In the genomic region with DNA sequence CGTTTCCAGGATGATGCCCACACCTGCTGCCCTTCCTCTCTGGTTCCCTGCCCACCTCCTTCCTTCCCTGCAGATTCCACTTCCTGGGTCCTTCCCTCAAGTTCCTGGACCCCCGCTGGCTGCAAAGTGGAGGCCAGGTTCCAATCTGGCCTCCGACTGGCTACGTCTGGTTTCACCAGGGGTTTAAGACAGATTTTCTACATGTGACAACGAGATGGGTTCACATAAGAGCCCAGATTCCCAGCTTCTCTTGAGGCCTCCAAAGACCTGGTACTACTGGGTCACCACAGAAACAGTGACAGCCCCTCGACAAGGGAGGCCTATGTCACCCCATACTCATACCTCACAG, we compare ENCODE assay signal across 9 cellular contexts. TPM values are rescaled to one million over a fixed set of nuclear protein-coding genes. Genes with fewer than 3 reads are reported as not detected.
DNase-seq lines count a peak whose midpoint lies in the region; ATAC-seq and TF ChIP-seq lines count a peak whose summit lies in the region.
"Had no signal": no experiment of that assay in that cellular context is flagged by ENCODE, and none has a peak within 500 bp of the region (broad histone marks: within the 10 kb centered on the region; RNA-seq: fewer than 3 reads in every experiment).

No MANE protein-coding gene starts in this region.

- 81 to 91% (median 81%) methylated on average over 6 of the region's 6 CpGs for WGBS in psoas muscle, 3 donors

- peak overlapping the region; percentile 72 for H3K4me3 Mint-ChIP-seq in Caco-2 (ENCODE audit: unreplicated experiment)

- DNase-seq in Caco-2: no peak
- DNase-seq in Peyer's patch: no peak
- DNase-seq in epithelial cell of proximal tubule (ENCODE audit: low read depth): no peak
- DNase-seq in psoas muscle: no peak
- DNase-seq in NCI-H82 (lab: John Stamatoyannopoulos, UW): no peak
- DNase-seq in ecto neural progenitor cell (ENCODE audit: low spot score): no peak
- DNase-seq: GOT3 had no signal

- H3K27ac ChIP-seq in Peyer's patch: peak overlapping the region in 3 of 4 donors; percentile 95 to 100 (median 98)
- peak overlapping the region; percentile 96 for H3K27ac ChIP-seq in psoas muscle

- H3K27ac Mint-ChIP-seq in Caco-2 (ENCODE audit: unreplicated experiment): peak overlapping the region; percentile 81

- POLR2A ChIA-PET in Caco-2 (lab: Charles Lee): no interaction called here

- H3K27me3 Mint-ChIP-seq in Caco-2 (ENCODE audit: insufficient read depth, unreplicated experiment): no peaks in the 10 kb centered on the region

- H3K27me3 ChIP-seq in Caco-2 (replicated peaks; ENCODE audit: control insufficient read depth, insufficient read depth, low read length) (no peaks in the 10 kb centered on the region), Peyer's patch (no peaks in the 10 kb centered on the region), psoas muscle (ENCODE audit: insufficient read depth in 3 of 3, low read length in 2 of 3) (no peaks in the 10 kb centered on the region)

- TF ChIP-seq POLR2A in Peyer's patch (IDR thresholded peaks at IDR 0.05): no peak

- TF ChIP-seq CTCF in Caco-2 (IDR thresholded peaks at IDR 0.05; ENCODE audit: insufficient read depth in 1 of 2, low read depth in 1 of 2, low read length in 1 of 2, severe bottlenecking in 1 of 2, unreplicated experiment in 1 of 2) (no peak), Peyer's patch (IDR thresholded peaks at IDR 0.05) (no peak), epithelial cell of proximal tubule (conservative IDR thresholded peaks at IDR 0.05; ENCODE audit: low read depth, low read length) (no peak), psoas muscle (IDR thresholded peaks at IDR 0.05) (no peak)

- H3K4me1 ChIP-seq in Caco-2: peaks cover 18% of the 10 kb centered on the region
- peaks cover 13 to 54% (median 30%) of the 10 kb centered on the region in 4 donors for H3K4me1 ChIP-seq in Peyer's patch
- peaks cover 41% of the 10 kb centered on the region for H3K4me1 ChIP-seq in psoas muscle

- H3K36me3 ChIP-seq in Caco-2 (ENCODE audit: control insufficient read depth, insufficient read depth, low read length) (peaks cover 5% of the 10 kb centered on the region), Peyer's patch (peaks cover 0 to 32% (median 0%) of the 10 kb centered on the region in 3 donors), psoas muscle (ENCODE audit: insufficient read depth in 1 of 2, low read depth in 1 of 2) (peaks cover 0 to 18% of the 10 kb centered on the region in 2 donors)

- H3K4me1 Mint-ChIP-seq in Caco-2 (ENCODE audit: low read depth, unreplicated experiment): peaks cover 13% of the 10 kb centered on the region

- H3K4me3 ChIP-seq in Caco-2 (ENCODE audit: low read depth, low read length) (peak overlapping the region; percentile 97), Peyer's patch (peak overlapping the region in 2 of 4 donors; percentile 91 to 98), epithelial cell of proximal tubule (ENCODE audit: low read depth, low read length) (peak overlapping the region; percentile 73), psoas muscle (no peak overlapping the region)

- ATAC-seq in psoas muscle (no peak), HG02938 (IDR thresholded peaks at IDR 0.05; ENCODE audit: unreplicated experiment) (no peak), HG03439 (IDR thresholded peaks at IDR 0.05; ENCODE audit: unreplicated experiment) (no peak)

- no peaks in the 10 kb centered on the region for H3K9me3 Mint-ChIP-seq in Caco-2 (ENCODE audit: unreplicated experiment)

- intact Hi-C loops in Caco-2 (cut with micrococcal nuclease; ENCODE audit: unreplicated experiment) (no loop called here), psoas muscle (cut with DNase I) (loop anchor here (5.0 to 10.0 kb wide), 4 partner anchors 53 to 290 kb away; a partner anchor contains a TSS)

- CTCF ChIA-PET in Caco-2 (lab: Charles Lee): no interaction called here

- BruUV-seq in Caco-2 (replicated peaks; lab: Mats Ljungman, UMichigan): no TSS peak

- peaks cover 64% of the 10 kb centered on the region for H3K36me3 Mint-ChIP-seq in Caco-2 (ENCODE audit: insufficient read depth, unreplicated experiment)

- H3K9me3 ChIP-seq in Caco-2: no peaks in the 10 kb centered on the region
- no peaks in the 10 kb centered on the region for H3K9me3 ChIP-seq in Peyer's patch
- no peaks in the 10 kb centered on the region for H3K9me3 ChIP-seq in psoas muscle

RNA-seq across cellular contexts. Expression of a gene that starts 2.1 kb away (rescaled TPM):
- total RNA-seq in Caco-2 (2022): 215 and 217 TPM in 2 replicates
- 1,000 to 10,000 TPM in 2 of 4 donors, 100 to 1,000 TPM in 2; 366 to 1,291 (median 1,007) TPM for total RNA-seq in Peyer's patch
- 232 and 278 TPM in 2 replicates for total RNA-seq in epithelial cell of proximal tubule
- total RNA-seq in psoas muscle: 10 to 100 TPM; 29.3 to 58.4 (median 50.7) TPM
- polyA plus RNA-seq in psoas muscle: 100 to 1,000 TPM in 1 of 3 donors, 10 to 100 TPM in 2; 40.9 to 136 (median 63.4) TPM

RNA-seq across cellular contexts. Expression of a gene that starts 10.8 kb away (rescaled TPM):
- total RNA-seq in Caco-2 (2022) (2.3 and 2.4 TPM in 2 replicates), Peyer's patch (10 to 100 TPM in 1 of 4 donors, 1 to 10 TPM in 2, not detected in 1; 1.9 to 12.4 (median 3.6) TPM), epithelial cell of proximal tubule (0.94 and 9.1 TPM in 2 replicates), psoas muscle (1 to 10 TPM; 1.7 to 6.7 (median 4.5) TPM)
- 1 to 10 TPM; 1.5 to 2.2 (median 2.1) TPM for polyA plus RNA-seq in psoas muscle

RNA-seq across cellular contexts. Expression of a gene that starts 16.1 kb away (rescaled TPM):
- 250 and 259 TPM in 2 replicates for total RNA-seq in Caco-2 (2022)
- 100 to 1,000 TPM; 287 to 417 (median 348) TPM for total RNA-seq in Peyer's patch
- 233 and 275 TPM in 2 replicates for total RNA-seq in epithelial cell of proximal tubule
- 1,000 to 10,000 TPM in 1 of 4 donors, 100 to 1,000 TPM in 3; 688 to 1,199 (median 831) TPM for total RNA-seq in psoas muscle
- 100 to 1,000 TPM; 463 to 917 (median 671) TPM for polyA plus RNA-seq in psoas muscle

RNA-seq across cellular contexts. Expression of a gene that starts 54.0 kb away (rescaled TPM):
- total RNA-seq in Caco-2 (2022): 37.8 and 43.0 TPM in 2 replicates
- 100 to 1,000 TPM in 1 of 4 donors, 10 to 100 TPM in 3; 21.5 to 120 (median 68.3) TPM for total RNA-seq in Peyer's patch
- total RNA-seq in epithelial cell of proximal tubule: 8.9 and 22.1 TPM in 2 replicates
- total RNA-seq in psoas muscle: 1 to 10 TPM; 2.1 to 7.9 (median 5.1) TPM
- polyA plus RNA-seq in psoas muscle: 10 to 100 TPM; 20.4 to 30.4 (median 25.0) TPM
